ENCODE assay signal across 8 cellular contexts in the genomic region with DNA sequence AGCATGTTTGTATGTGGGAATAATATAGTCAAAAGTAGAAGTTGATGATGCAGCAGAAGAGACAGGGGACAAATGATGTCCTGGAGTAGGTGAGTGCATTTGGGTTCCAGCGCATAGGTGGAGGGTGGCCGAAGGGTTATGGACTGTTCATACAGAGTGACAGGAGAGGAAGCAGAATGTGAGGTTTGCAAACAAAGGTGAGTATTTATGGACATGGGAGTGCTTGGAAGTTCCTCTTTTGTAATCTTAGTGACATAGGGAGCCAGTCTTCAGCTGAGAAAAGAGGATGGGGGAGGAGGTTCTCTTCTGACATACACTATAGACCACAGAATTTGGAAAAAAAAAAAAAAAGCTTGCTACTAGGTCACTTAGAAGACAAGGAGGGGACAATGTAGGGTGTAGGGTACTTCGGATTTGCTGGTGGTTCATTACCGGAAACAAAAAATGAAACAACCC.
A peak's percentile ranks its signal among the peaks of the same experiment; 100 is the strongest.
DNase-seq lines count a peak whose midpoint lies in the region; ATAC-seq, FAIRE-seq and TF ChIP-seq lines count a peak whose summit lies in the region.

No MANE protein-coding gene starts in this region.

- H3K14ac ChIP-seq in H1 (ENCODE audit: insufficient read length): no peak overlapping the region

- intact Hi-C loops in activated naive CD4-positive, alpha-beta T cell treated with anti-CD3 and anti-CD28 coated beads for 36 hours (cut with micrococcal nuclease): no loop called here

- H3K9me3 ChIP-seq in CD4-positive, CD25-positive, alpha-beta regulatory T cell (ENCODE audit: control insufficient read depth in 2 of 2, low read length in 2 of 2): no peaks in the 10 kb centered on the region
- H3K9me3 ChIP-seq in Loucy (ENCODE audit: insufficient read depth, low read depth, low read length) (no peaks in the 10 kb centered on the region), H1 (ENCODE audit: insufficient read depth in 2 of 2, low read depth in 1 of 2, low read length in 1 of 2) (peaks cover 16 to 17% of the 10 kb centered on the region in 2 experiments)

- H3K23ac ChIP-seq in H1 (ENCODE audit: insufficient read length): no peak overlapping the region

- H3K18ac ChIP-seq in H1 (ENCODE audit: extremely low read depth, low read length): no peak overlapping the region

- POLR2A ChIA-PET in H1 (lab: Charles Lee; ENCODE audit: partially characterized antibody): no interaction called here

- peak overlapping the region; percentile 56 for H3K27ac ChIP-seq in CD4-positive, CD25-positive, alpha-beta regulatory T cell (ENCODE audit: insufficient read depth, low read length, poor library complexity, severe bottlenecking)
- no peak overlapping the region for H3K27ac ChIP-seq in H1 (ENCODE audit: low read depth, low read length)

- no peaks in the 10 kb centered on the region for H3K36me3 ChIP-seq in CD4-positive, CD25-positive, alpha-beta regulatory T cell (ENCODE audit: control insufficient read depth, insufficient read depth, low read length)
- H3K36me3 ChIP-seq in Loucy (ENCODE audit: insufficient read depth, low read length): no peaks in the 10 kb centered on the region
- peaks cover 0 to 3% (median 0%) of the 10 kb centered on the region in 4 experiments; a peak in 1 of 8 replicates for H3K36me3 ChIP-seq in H1 (ENCODE audit: control insufficient read depth in 2 of 4, insufficient read depth in 4 of 4, low read length in 3 of 4)

- no peaks in the 10 kb centered on the region for H3K9me2 ChIP-seq in Loucy (replicated peaks; ENCODE audit: low read depth, low read length)

- H3K27me3 ChIP-seq in CD4-positive, CD25-positive, alpha-beta regulatory T cell (ENCODE audit: control insufficient read depth, insufficient read depth, low read length): no peaks in the 10 kb centered on the region
- H3K27me3 ChIP-seq in Loucy (ENCODE audit: insufficient read depth, low read length, poor library complexity, severe bottlenecking) (no peaks in the 10 kb centered on the region), H1 (replicated peaks in 1 of 4; ENCODE audit: control insufficient read depth in 3 of 4, extremely low read depth in 1 of 4, insufficient read depth in 3 of 4, low read length in 3 of 4) (no peaks in the 10 kb centered on the region)

- 95% methylated on average over 4 of the region's 4 CpGs; no CpG with 5 or more reads in 1 of the 2 experiments for WGBS in H1 (ENCODE audit: extremely low coverage in 1 of 2, insufficient coverage in 1 of 2, insufficient read length in 1 of 2, insufficient replicate concordance in 2 of 2, low coverage in 1 of 2, low lambda C conversion rate in 2 of 2, missing lambda C conversion rate in 1 of 2), 2 experiments

- no peaks in the 10 kb centered on the region for H3K23me2 ChIP-seq in H1 (ENCODE audit: low read depth, low read length)

- H4K5ac ChIP-seq in H1 (ENCODE audit: insufficient read length, low read depth, low read length): no peak overlapping the region

- H3K27ac Mint-ChIP-seq in CD4-positive, CD25-positive, alpha-beta regulatory T cell: no peak overlapping the region
- H3K27ac Mint-ChIP-seq in stimulated activated naive B cell treated with anti-CD40 and anti-IgM and Interleukin-4, amounts not matched to agents 10 μg/mL and 1 μg/mL and 100 μg/mL, for 72 hours: no peak overlapping the region
- no peak overlapping the region for H3K27ac Mint-ChIP-seq in activated naive CD4-positive, alpha-beta T cell treated with anti-CD3 and anti-CD28 coated beads for 36 hours
- H3K27ac Mint-ChIP-seq in activated T-cell treated with anti-CD3 and anti-CD28 coated beads, Interleukin-2, amount 50 U/mL, for 72 hours: no peak overlapping the region

- H3K36me3 Mint-ChIP-seq in CD4-positive, CD25-positive, alpha-beta regulatory T cell: no peaks in the 10 kb centered on the region
- no peaks in the 10 kb centered on the region for H3K36me3 Mint-ChIP-seq in stimulated activated naive B cell treated with anti-CD40 and anti-IgM and Interleukin-4, amounts not matched to agents 10 μg/mL and 1 μg/mL and 100 μg/mL, for 72 hours
- H3K36me3 Mint-ChIP-seq in activated naive CD4-positive, alpha-beta T cell treated with anti-CD3 and anti-CD28 coated beads for 36 hours (ENCODE audit: low read depth): no peaks in the 10 kb centered on the region
- H3K36me3 Mint-ChIP-seq in activated T-cell treated with anti-CD3 and anti-CD28 coated beads, Interleukin-2, amount 50 U/mL, for 72 hours (ENCODE audit: insufficient read depth in 2 of 2): peaks cover 1 to 3% of the 10 kb centered on the region in 2 donors

- no peak overlapping the region for H4K91ac ChIP-seq in H1 (replicated peaks; ENCODE audit: insufficient read length, low read length)

- CTCF ChIA-PET in H1 (lab: Charles Lee; ENCODE audit: partially characterized antibody): interaction anchor here (0.6 to 1.4 kb wide), 2 partner anchors 21 to 37 kb away, joined by 3 read pairs; no protein-coding TSS in a partner anchor
- CTCF ChIA-PET in activated naive CD4-positive, alpha-beta T cell treated with anti-CD3 and anti-CD28 coated beads for 36 hours (lab: Charles Lee): interaction anchor here (0.6 to 1.0 kb wide), 2 partner anchors 287 to 293 kb away, joined by 3 to 4 read pairs; no protein-coding TSS in a partner anchor

- peak overlapping the region; percentile 83 for H3K4me3 ChIP-seq in CD4-positive, CD25-positive, alpha-beta regulatory T cell (ENCODE audit: low read depth, low read length)
- peak overlapping the region; percentile 72 for H3K4me3 ChIP-seq in Loucy (ENCODE audit: low read length, poor library complexity, severe bottlenecking)
- no peak overlapping the region for H3K4me3 ChIP-seq in H1 (ENCODE audit: extremely low read depth in 1 of 4, insufficient read depth in 2 of 4, low read depth in 3 of 4, low read length in 4 of 4)

- peaks cover 17% of the 10 kb centered on the region for H3K4me1 ChIP-seq in CD4-positive, CD25-positive, alpha-beta regulatory T cell (ENCODE audit: control insufficient read depth, insufficient read depth, low read length, poor library complexity, severe bottlenecking)
- peaks cover 59% of the 10 kb centered on the region for H3K4me1 ChIP-seq in Loucy (ENCODE audit: insufficient read depth, low read length, poor library complexity, severe bottlenecking)
- H3K4me1 ChIP-seq in H1 (replicated peaks in 1 of 4; ENCODE audit: control insufficient read depth in 3 of 4, insufficient read depth in 4 of 4, low read length in 3 of 4): no peaks in the 10 kb centered on the region

- peak overlapping the region; percentile 95 for H3K4me2 ChIP-seq in Loucy (ENCODE audit: low read depth, low read length, poor library complexity, severe bottlenecking)
- no peak overlapping the region for H3K4me2 ChIP-seq in H1 (ENCODE audit: insufficient read depth in 1 of 2, low read depth in 2 of 2, low read length in 2 of 2)

- no peak for FAIRE-seq in H1 (lab: Jason Lieb, UNC)

- no peak overlapping the region for H3K56ac ChIP-seq in H1 (replicated peaks; ENCODE audit: insufficient read length, low read depth, low read length)

- TF ChIP-seq EP300 in H1 (IDR thresholded peaks at IDR 0.05; ENCODE audit: borderline replicate concordance in 1 of 2, low read depth in 2 of 2, low read length in 2 of 2): no peak

- no peak overlapping the region for H2BK12ac ChIP-seq in H1 (ENCODE audit: low read depth, low read length)

- H4K20me1 ChIP-seq in Loucy (ENCODE audit: insufficient read depth, low read length, poor library complexity, severe bottlenecking) (no peaks in the 10 kb centered on the region), H1 (replicated peaks in 1 of 2; ENCODE audit: control insufficient read depth in 1 of 2, insufficient read depth in 2 of 2, low read length in 2 of 2) (no peaks in the 10 kb centered on the region)

- H2BK20ac ChIP-seq in H1 (ENCODE audit: low read length): no peak overlapping the region

- ATAC-seq in CD4-positive, CD25-positive, alpha-beta regulatory T cell (ENCODE audit: low read depth in 2 of 2): peak; percentile 32 to 52
- ATAC-seq in GM21528 (IDR thresholded peaks at IDR 0.05; ENCODE audit: low FRiP score, unreplicated experiment): peak; percentile 64
- peak; percentile 82 to 83 for ATAC-seq in stimulated activated naive B cell treated with anti-CD40 and anti-IgM and Interleukin-4, amounts not matched to agents 10 μg/mL and 1 μg/mL and 100 μg/mL, for 72 hours (replicated peaks)
- ATAC-seq in activated T-cell treated with anti-CD3 and anti-CD28 coated beads, Interleukin-2, amount 50 U/mL, for 72 hours (replicated peaks in 1 of 2): no peak

- no peak overlapping the region for H2BK120ac ChIP-seq in H1 (replicated peaks; ENCODE audit: low read depth, low read length)

- H3K4ac ChIP-seq in H1 (replicated peaks; ENCODE audit: insufficient read length, low read depth, low read length): no peak overlapping the region

- H3K9ac ChIP-seq in Loucy (ENCODE audit: low read depth, low read length, poor library complexity, severe bottlenecking) (peak overlapping the region; percentile 86), H1 (replicated peaks in 1 of 4; ENCODE audit: extremely low read depth in 1 of 4, low read depth in 3 of 4, low read length in 3 of 4) (no peak overlapping the region)

- no peak for TF ChIP-seq RAD21 in H1 (IDR thresholded peaks at IDR 0.05 in 1 of 2, conservative IDR thresholded peaks at IDR 0.05 in 1 of 2; ENCODE audit: low read depth in 2 of 2, low read length in 2 of 2)

- H3K79me1 ChIP-seq in H1 (ENCODE audit: low read depth, low read length): no peaks in the 10 kb centered on the region

- H2BK15ac ChIP-seq in H1 (ENCODE audit: low read length): no peak overlapping the region

- TF ChIP-seq POLR2A in H1 (IDR thresholded peaks at IDR 0.05; ENCODE audit: control extremely low read depth in 1 of 2, low read depth in 2 of 2, low read length in 2 of 2): no peak

- DNase-seq in CD4-positive, CD25-positive, alpha-beta regulatory T cell: peak in 1 of 3 donors; percentile 43
- DNase-seq in H1 (ENCODE audit: low read depth in 1 of 2, low spot score in 2 of 2): no peak
- peak; percentile 2 for DNase-seq in stimulated activated naive B cell treated with anti-CD40 and anti-IgM and Interleukin-4, amounts not matched to agents 10 μg/mL and 1 μg/mL and 100 μg/mL, for 72 hours
- DNase-seq in activated naive CD4-positive, alpha-beta T cell treated with anti-CD3 and anti-CD28 coated beads for 36 hours: no peak
- no peak for DNase-seq in activated T-cell treated with anti-CD3 and anti-CD28 coated beads, Interleukin-2, amount 50 U/mL, for 72 hours
- DNase-seq in NCI-H82 (lab: John Stamatoyannopoulos, UW): no peak

- H3F3A ChIP-seq in Loucy (ENCODE audit: low read depth): peaks cover 5% of the 10 kb centered on the region; the same call in 1 of the 2 replicates

- no peak overlapping the region for H2BK5ac ChIP-seq in H1 (ENCODE audit: low read depth, low read length)

- H3K79me2 ChIP-seq in Loucy (ENCODE audit: insufficient read depth, low read length): peaks cover 27% of the 10 kb centered on the region
- H3K79me2 ChIP-seq in H1 (ENCODE audit: control insufficient read depth in 1 of 2, insufficient read depth in 2 of 2, low read length in 2 of 2): no peaks in the 10 kb centered on the region

- H2AFZ ChIP-seq in Loucy (ENCODE audit: low read length) (no peak overlapping the region), H1 (ENCODE audit: low read length) (peak overlapping the region; percentile 20; the same call in 1 of the 2 replicates)

- TF ChIP-seq CTCF in Loucy (conservative IDR thresholded peaks at IDR 0.05; ENCODE audit: low read length): no peak
- no peak for TF ChIP-seq CTCF in H1 (IDR thresholded peaks at IDR 0.05; ENCODE audit: control extremely low read depth in 1 of 3, insufficient read depth in 1 of 3, low read depth in 1 of 3, low read length in 3 of 3)

- no peak overlapping the region for H2AK5ac ChIP-seq in H1 (ENCODE audit: low read depth, low read length)

- no peak overlapping the region for H3K4me3 Mint-ChIP-seq in CD4-positive, CD25-positive, alpha-beta regulatory T cell
- H3K4me3 Mint-ChIP-seq in stimulated activated naive B cell treated with anti-CD40 and anti-IgM and Interleukin-4, amounts not matched to agents 10 μg/mL and 1 μg/mL and 100 μg/mL, for 72 hours: no peak overlapping the region
- H3K4me3 Mint-ChIP-seq in activated naive CD4-positive, alpha-beta T cell treated with anti-CD3 and anti-CD28 coated beads for 36 hours: no peak overlapping the region
- H3K4me3 Mint-ChIP-seq in activated T-cell treated with anti-CD3 and anti-CD28 coated beads, Interleukin-2, amount 50 U/mL, for 72 hours: no peak overlapping the region

- H3K9me3 Mint-ChIP-seq in CD4-positive, CD25-positive, alpha-beta regulatory T cell: peaks cover 0 to 1% (median 0%) of the 10 kb centered on the region in 7 donors
- H3K9me3 Mint-ChIP-seq in stimulated activated naive B cell treated with anti-CD40 and anti-IgM and Interleukin-4, amounts not matched to agents 10 μg/mL and 1 μg/mL and 100 μg/mL, for 72 hours: peaks cover 0 to 2% of the 10 kb centered on the region in 2 donors
- peaks cover 1% of the 10 kb centered on the region for H3K9me3 Mint-ChIP-seq in activated naive CD4-positive, alpha-beta T cell treated with anti-CD3 and anti-CD28 coated beads for 36 hours
- H3K9me3 Mint-ChIP-seq in activated T-cell treated with anti-CD3 and anti-CD28 coated beads, Interleukin-2, amount 50 U/mL, for 72 hours: peaks cover 0 to 4% of the 10 kb centered on the region in 2 donors

- H4K8ac ChIP-seq in H1 (ENCODE audit: extremely low read depth, insufficient read depth, low read length): no peak overlapping the region

- H3K27me3 Mint-ChIP-seq in CD4-positive, CD25-positive, alpha-beta regulatory T cell: no peaks in the 10 kb centered on the region
- H3K27me3 Mint-ChIP-seq in stimulated activated naive B cell treated with anti-CD40 and anti-IgM and Interleukin-4, amounts not matched to agents 10 μg/mL and 1 μg/mL and 100 μg/mL, for 72 hours: no peaks in the 10 kb centered on the region
- no peaks in the 10 kb centered on the region for H3K27me3 Mint-ChIP-seq in activated naive CD4-positive, alpha-beta T cell treated with anti-CD3 and anti-CD28 coated beads for 36 hours (ENCODE audit: low read depth)
- H3K27me3 Mint-ChIP-seq in activated T-cell treated with anti-CD3 and anti-CD28 coated beads, Interleukin-2, amount 50 U/mL, for 72 hours (ENCODE audit: low read depth): no peaks in the 10 kb centered on the region

- no peaks in the 10 kb centered on the region for H3K4me1 Mint-ChIP-seq in CD4-positive, CD25-positive, alpha-beta regulatory T cell
- peaks cover 3 to 6% of the 10 kb centered on the region in 2 donors for H3K4me1 Mint-ChIP-seq in stimulated activated naive B cell treated with anti-CD40 and anti-IgM and Interleukin-4, amounts not matched to agents 10 μg/mL and 1 μg/mL and 100 μg/mL, for 72 hours
- H3K4me1 Mint-ChIP-seq in activated naive CD4-positive, alpha-beta T cell treated with anti-CD3 and anti-CD28 coated beads for 36 hours (ENCODE audit: low read depth): no peaks in the 10 kb centered on the region
- H3K4me1 Mint-ChIP-seq in activated T-cell treated with anti-CD3 and anti-CD28 coated beads, Interleukin-2, amount 50 U/mL, for 72 hours (ENCODE audit: low read depth): no peaks in the 10 kb centered on the region

Comparison
In these comparisons a context has a peak if more than half of its experiments do, and no peak if none do; other contexts are left out.
1. ATAC-seq: peak in CD4-positive, CD25-positive, alpha-beta regulatory T cell (2 of 2), GM21528 (single experiment) and stimulated activated naive B cell treated with anti-CD40 and anti-IgM and Interleukin-4, amounts not matched to agents 10 μg/mL and 1 μg/mL and 100 μg/mL, for 72 hours (2 of 2); none in activated T-cell treated with anti-CD3 and anti-CD28 coated beads, Interleukin-2, amount 50 U/mL, for 72 hours (0 of 2).
2. H3K4me3 ChIP-seq: peak in CD4-positive, CD25-positive, alpha-beta regulatory T cell (single experiment) and Loucy (single experiment); none in H1 (0 of 4).